In genomic region chr7:133975130-133975529, GRCh38 we compare ENCODE assay signal across 12 cellular contexts.
DNase-seq lines count a peak whose midpoint lies in the region; ATAC-seq and TF ChIP-seq lines count a peak whose summit lies in the region.
"Had no signal": no experiment of that assay in that cellular context is flagged by ENCODE, and none has a peak within 500 bp of the region (broad histone marks: within the 10 kb centered on the region; RNA-seq: fewer than 3 reads in every experiment).

No MANE protein-coding gene starts in this region.

- DNase-seq in AG10803 (ENCODE audit: low read depth) (peak; percentile 8), GM04503 (ENCODE audit: low read depth) (peak; percentile 4), SK-N-DZ (ENCODE audit: low spot score) (peak; percentile 35), fibroblast of peridontal ligament (ENCODE audit: extremely low read depth) (peak; percentile 13), DMS53 (lab: John Stamatoyannopoulos, UW) (no peak), NCI-H1436 treated with DMSO at 0.1 percent for 48 hours (lab: John Stamatoyannopoulos, UW) (no peak), Calu3 (no peak)
- DNase-seq: Caco-2; CD8-positive, alpha-beta T cell had no signal

- TF ChIP-seq CTCF in AG10803 (conservative IDR thresholded peaks at IDR 0.05; ENCODE audit: low read length) (no peak), Calu3 (IDR thresholded peaks at IDR 0.05; ENCODE audit: unreplicated experiment) (no peak)

- CTCF ChIA-PET in Calu3 (lab: Charles Lee) = no interaction called here

- no peak overlapping the region for H3K4me3 Mint-ChIP-seq in Calu3 (ENCODE audit: low read depth, unreplicated experiment)
- H3K4me3 Mint-ChIP-seq: CD14-positive monocyte; CD8-positive, alpha-beta T cell had no signal

- no peaks in the 10 kb centered on the region for H3K9me3 Mint-ChIP-seq in Calu3 (ENCODE audit: low read depth, unreplicated experiment)

- no peak overlapping the region for H3K27ac Mint-ChIP-seq in Calu3 (ENCODE audit: unreplicated experiment)
- H3K27ac Mint-ChIP-seq: CD14-positive monocyte; CD8-positive, alpha-beta T cell had no signal

- ATAC-seq in GM19467 (IDR thresholded peaks at IDR 0.05; ENCODE audit: unreplicated experiment) = no peak
- ATAC-seq: CD8-positive, alpha-beta T cell had no signal

- no peaks in the 10 kb centered on the region for H3K36me3 Mint-ChIP-seq in Calu3 (ENCODE audit: insufficient read depth, unreplicated experiment)

- BruUV-seq in Calu3 (replicated peaks; lab: Mats Ljungman, UMichigan) = no TSS peak

- H3K4me3 ChIP-seq in AG10803 (ENCODE audit: low read length) = no peak overlapping the region
- H3K4me3 ChIP-seq: HAP-1 had no signal

- no peaks in the 10 kb centered on the region for H3K27me3 Mint-ChIP-seq in Calu3 (ENCODE audit: unreplicated experiment)

- H3K4me1 Mint-ChIP-seq in Calu3 (ENCODE audit: low read depth, unreplicated experiment) = no peaks in the 10 kb centered on the region

- intact Hi-C loops in Calu3 (cut with micrococcal nuclease; ENCODE audit: unreplicated experiment) = no loop called here

Comparison
In these comparisons a context has a peak if more than half of its experiments do, and no peak if none do; other contexts are left out.
1. DNase-seq: peak in AG10803 (single experiment), GM04503 (single experiment), SK-N-DZ (single experiment) and fibroblast of peridontal ligament (single experiment); none in DMS53 (single experiment), NCI-H1436 treated with DMSO at 0.1 percent for 48 hours (single experiment) and Calu3 (single experiment).